ENCODE assay signal across 1 cellular context in the genomic region with DNA sequence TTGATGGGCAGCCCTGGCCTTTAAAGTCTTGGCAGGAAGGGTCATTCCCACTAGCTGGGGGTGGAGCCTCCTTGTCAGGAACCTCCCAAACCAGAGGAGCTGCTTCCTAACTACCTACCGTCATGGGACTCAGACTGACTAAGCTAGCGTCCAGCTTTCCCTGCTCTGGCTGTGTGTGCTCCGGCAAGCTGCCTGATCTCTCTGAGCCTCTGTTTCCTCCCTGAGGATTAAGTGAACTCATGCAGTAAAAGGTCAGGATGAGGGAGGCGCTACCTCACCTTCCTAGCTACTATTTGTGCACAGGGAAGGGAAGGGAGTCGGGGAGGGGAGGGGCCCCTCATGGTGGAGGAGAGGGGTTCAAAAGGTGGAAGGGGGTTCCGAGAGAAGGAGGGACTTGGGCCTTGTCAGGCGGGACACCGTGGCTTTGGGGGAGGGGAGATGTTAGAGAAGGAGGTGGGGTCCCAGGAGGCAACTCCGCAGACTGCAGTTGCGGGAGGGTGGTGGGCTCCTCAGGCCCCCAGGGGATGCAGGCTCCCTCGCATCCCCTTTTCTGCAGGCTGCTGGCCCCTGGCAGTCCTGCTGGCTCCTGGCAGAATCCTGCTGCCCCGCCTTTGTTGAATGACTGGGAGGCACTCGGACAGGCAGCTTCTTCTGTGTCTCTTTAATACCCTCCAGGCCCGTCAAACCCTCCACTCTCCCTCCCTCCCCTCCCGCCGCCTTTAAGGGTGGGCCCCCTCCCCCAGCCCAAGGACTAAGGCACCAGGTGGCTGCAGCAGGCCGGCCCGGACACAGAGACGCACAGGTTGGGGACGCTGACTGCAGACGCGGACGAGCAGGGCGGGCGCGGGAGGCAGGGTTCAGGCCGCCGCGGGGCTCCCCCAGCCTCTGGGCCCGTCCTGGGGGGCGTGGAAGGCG.
TF ChIP-seq lines count a peak whose summit lies in the region.

No MANE protein-coding gene starts in this region.

TF ChIP-seq in HepG2, 621 proteins besides CTCF, POLR2A, EP300 and RAD21 (continued from another document and continues in another):
- TF ChIP-seq, protein P1, sequence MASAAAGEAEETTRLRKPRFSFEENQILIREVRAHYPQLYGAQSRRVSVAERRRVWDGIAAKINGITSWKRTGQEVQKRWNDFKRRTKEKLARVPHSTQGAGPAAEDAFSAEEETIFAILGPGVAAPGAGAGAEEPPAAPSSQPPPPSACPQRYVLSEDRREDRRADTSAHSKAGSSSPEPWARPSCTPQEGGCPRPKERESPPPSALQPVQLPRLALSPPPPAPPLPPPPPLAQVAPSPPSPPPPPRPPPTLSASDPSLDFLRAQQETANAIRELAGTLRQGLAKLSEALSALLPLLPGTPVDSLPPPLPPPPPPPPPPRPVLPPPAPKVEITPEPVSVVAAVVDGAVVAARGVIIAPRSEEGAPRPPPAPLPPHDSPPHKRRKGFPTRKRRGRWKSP (CRISPR knock-in tag; IDR thresholded peaks at IDR 0.05): no peak
- no peak for TF ChIP-seq TAF15 (IDR thresholded peaks at IDR 0.05; ENCODE audit: low read depth, low read length, poor library complexity, severe bottlenecking)
- peak; percentile 47; the same call in 1 of the 2 replicates for TF ChIP-seq ZNF605 (CRISPR knock-in tag; IDR thresholded peaks at IDR 0.05)
- no peak for TF ChIP-seq FOSL2 (CRISPR knock-in tag; IDR thresholded peaks at IDR 0.05)
- no peak for TF ChIP-seq KDM6A (CRISPR knock-in tag; IDR thresholded peaks at IDR 0.05; ENCODE audit: low read depth)
- TF ChIP-seq, protein P2, sequence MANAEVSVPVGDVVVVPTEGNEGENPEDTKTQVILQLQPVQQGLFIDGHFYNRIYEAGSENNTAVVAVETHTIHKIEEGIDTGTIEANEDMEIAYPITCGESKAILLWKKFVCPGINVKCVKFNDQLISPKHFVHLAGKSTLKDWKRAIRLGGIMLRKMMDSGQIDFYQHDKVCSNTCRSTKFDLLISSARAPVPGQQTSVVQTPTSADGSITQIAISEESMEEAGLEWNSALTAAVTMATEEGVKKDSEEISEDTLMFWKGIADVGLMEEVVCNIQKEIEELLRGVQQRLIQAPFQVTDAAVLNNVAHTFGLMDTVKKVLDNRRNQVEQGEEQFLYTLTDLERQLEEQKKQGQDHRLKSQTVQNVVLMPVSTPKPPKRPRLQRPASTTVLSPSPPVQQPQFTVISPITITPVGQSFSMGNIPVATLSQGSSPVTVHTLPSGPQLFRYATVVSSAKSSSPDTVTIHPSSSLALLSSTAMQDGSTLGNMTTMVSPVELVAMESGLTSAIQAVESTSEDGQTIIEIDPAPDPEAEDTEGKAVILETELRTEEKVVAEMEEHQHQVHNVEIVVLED (CRISPR knock-in tag; IDR thresholded peaks at IDR 0.05; ENCODE audit: borderline replicate concordance): no peak
- TF ChIP-seq ZNF343 (CRISPR knock-in tag; IDR thresholded peaks at IDR 0.05): 0 out of 2 replicates have a peak, but pooled peaks have one; percentile 19
- no peak for TF ChIP-seq RFX1 (IDR thresholded peaks at IDR 0.05)
- TF ChIP-seq ZNF569 (CRISPR knock-in tag; IDR thresholded peaks at IDR 0.05; ENCODE audit: borderline replicate concordance): no peak
- no peak for TF ChIP-seq ZC3H4 (CRISPR knock-in tag; IDR thresholded peaks at IDR 0.05; ENCODE audit: borderline replicate concordance)
- TF ChIP-seq ZSCAN20 (CRISPR knock-in tag; IDR thresholded peaks at IDR 0.05; ENCODE audit: borderline replicate concordance): no peak
- TF ChIP-seq, protein P3, sequence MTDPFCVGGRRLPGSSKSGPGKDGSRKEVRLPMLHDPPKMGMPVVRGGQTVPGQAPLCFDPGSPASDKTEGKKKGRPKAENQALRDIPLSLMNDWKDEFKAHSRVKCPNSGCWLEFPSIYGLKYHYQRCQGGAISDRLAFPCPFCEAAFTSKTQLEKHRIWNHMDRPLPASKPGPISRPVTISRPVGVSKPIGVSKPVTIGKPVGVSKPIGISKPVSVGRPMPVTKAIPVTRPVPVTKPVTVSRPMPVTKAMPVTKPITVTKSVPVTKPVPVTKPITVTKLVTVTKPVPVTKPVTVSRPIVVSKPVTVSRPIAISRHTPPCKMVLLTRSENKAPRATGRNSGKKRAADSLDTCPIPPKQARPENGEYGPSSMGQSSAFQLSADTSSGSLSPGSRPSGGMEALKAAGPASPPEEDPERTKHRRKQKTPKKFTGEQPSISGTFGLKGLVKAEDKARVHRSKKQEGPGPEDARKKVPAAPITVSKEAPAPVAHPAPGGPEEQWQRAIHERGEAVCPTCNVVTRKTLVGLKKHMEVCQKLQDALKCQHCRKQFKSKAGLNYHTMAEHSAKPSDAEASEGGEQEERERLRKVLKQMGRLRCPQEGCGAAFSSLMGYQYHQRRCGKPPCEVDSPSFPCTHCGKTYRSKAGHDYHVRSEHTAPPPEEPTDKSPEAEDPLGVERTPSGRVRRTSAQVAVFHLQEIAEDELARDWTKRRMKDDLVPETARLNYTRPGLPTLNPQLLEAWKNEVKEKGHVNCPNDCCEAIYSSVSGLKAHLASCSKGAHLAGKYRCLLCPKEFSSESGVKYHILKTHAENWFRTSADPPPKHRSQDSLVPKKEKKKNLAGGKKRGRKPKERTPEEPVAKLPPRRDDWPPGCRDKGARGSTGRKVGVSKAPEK (CRISPR knock-in tag; IDR thresholded peaks at IDR 0.05; ENCODE audit: borderline replicate concordance): no peak
- TF ChIP-seq, protein P4, sequence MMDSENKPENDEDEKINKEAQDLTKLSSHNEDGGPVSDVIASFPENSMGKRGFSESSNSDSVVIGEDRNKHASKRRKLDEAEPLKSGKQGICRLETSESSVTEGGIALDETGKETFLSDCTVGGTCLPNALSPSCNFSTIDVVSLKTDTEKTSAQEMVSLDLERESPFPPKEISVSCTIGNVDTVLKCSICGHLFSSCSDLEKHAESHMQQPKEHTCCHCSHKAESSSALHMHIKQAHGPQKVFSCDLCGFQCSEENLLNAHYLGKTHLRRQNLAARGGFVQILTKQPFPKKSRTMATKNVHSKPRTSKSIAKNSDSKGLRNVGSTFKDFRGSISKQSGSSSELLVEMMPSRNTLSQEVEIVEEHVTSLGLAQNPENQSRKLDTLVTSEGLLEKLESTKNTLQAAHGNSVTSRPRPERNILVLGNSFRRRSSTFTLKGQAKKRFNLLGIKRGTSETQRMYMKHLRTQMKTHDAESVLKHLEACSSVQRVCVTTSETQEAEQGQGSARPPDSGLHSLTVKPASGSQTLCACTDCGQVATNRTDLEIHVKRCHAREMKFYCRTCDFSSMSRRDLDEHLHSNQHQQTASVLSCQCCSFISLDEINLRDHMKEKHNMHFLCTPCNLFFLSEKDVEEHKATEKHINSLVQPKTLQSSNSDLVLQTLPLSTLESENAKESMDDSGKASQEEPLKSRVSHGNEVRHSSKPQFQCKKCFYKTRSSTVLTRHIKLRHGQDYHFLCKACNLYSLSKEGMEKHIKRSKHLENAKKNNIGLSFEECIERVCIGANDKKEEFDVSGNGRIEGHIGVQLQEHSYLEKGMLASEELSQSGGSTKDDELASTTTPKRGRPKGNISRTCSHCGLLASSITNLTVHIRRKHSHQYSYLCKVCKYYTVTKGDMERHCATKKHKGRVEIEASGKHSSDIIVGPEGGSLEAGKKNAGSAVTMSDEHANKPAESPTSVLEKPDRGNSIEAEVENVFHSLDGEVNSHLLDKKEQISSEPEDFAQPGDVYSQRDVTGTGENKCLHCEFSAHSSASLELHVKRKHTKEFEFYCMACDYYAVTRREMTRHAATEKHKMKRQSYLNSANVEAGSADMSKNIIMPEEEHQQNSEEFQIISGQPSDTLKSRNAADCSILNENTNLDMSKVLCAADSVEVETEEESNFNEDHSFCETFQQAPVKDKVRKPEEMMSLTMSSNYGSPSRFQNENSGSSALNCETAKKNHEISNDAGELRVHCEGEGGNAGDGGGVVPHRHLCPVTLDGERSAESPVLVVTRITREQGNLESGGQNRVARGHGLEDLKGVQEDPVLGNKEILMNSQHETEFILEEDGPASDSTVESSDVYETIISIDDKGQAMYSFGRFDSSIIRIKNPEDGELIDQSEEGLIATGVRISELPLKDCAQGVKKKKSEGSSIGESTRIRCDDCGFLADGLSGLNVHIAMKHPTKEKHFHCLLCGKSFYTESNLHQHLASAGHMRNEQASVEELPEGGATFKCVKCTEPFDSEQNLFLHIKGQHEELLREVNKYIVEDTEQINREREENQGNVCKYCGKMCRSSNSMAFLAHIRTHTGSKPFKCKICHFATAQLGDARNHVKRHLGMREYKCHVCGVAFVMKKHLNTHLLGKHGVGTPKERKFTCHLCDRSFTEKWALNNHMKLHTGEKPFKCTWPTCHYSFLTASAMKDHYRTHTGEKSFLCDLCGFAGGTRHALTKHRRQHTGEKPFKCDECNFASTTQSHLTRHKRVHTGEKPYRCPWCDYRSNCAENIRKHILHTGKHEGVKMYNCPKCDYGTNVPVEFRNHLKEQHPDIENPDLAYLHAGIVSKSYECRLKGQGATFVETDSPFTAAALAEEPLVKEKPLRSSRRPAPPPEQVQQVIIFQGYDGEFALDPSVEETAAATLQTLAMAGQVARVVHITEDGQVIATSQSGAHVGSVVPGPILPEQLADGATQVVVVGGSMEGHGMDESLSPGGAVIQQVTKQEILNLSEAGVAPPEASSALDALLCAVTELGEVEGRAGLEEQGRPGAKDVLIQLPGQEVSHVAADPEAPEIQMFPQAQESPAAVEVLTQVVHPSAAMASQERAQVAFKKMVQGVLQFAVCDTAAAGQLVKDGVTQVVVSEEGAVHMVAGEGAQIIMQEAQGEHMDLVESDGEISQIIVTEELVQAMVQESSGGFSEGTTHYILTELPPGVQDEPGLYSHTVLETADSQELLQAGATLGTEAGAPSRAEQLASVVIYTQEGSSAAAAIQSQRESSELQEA (CRISPR knock-in tag; IDR thresholded peaks at IDR 0.05; ENCODE audit: not compliant biosample characterization): no peak
- no peak for TF ChIP-seq GATAD2A (CRISPR knock-in tag; IDR thresholded peaks at IDR 0.05)
- TF ChIP-seq, protein P5, sequence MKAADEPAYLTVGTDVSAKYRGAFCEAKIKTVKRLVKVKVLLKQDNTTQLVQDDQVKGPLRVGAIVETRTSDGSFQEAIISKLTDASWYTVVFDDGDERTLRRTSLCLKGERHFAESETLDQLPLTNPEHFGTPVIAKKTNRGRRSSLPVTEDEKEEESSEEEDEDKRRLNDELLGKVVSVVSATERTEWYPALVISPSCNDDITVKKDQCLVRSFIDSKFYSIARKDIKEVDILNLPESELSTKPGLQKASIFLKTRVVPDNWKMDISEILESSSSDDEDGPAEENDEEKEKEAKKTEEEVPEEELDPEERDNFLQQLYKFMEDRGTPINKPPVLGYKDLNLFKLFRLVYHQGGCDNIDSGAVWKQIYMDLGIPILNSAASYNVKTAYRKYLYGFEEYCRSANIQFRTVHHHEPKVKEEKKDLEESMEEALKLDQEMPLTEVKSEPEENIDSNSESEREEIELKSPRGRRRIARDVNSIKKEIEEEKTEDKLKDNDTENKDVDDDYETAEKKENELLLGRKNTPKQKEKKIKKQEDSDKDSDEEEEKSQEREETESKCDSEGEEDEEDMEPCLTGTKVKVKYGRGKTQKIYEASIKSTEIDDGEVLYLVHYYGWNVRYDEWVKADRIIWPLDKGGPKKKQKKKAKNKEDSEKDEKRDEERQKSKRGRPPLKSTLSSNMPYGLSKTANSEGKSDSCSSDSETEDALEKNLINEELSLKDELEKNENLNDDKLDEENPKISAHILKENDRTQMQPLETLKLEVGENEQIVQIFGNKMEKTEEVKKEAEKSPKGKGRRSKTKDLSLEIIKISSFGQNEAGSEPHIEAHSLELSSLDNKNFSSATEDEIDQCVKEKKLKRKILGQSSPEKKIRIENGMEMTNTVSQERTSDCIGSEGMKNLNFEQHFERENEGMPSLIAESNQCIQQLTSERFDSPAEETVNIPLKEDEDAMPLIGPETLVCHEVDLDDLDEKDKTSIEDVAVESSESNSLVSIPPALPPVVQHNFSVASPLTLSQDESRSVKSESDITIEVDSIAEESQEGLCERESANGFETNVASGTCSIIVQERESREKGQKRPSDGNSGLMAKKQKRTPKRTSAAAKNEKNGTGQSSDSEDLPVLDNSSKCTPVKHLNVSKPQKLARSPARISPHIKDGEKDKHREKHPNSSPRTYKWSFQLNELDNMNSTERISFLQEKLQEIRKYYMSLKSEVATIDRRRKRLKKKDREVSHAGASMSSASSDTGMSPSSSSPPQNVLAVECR (CRISPR knock-in tag; IDR thresholded peaks at IDR 0.05; ENCODE audit: borderline replicate concordance): no peak
- TF ChIP-seq, protein P6, sequence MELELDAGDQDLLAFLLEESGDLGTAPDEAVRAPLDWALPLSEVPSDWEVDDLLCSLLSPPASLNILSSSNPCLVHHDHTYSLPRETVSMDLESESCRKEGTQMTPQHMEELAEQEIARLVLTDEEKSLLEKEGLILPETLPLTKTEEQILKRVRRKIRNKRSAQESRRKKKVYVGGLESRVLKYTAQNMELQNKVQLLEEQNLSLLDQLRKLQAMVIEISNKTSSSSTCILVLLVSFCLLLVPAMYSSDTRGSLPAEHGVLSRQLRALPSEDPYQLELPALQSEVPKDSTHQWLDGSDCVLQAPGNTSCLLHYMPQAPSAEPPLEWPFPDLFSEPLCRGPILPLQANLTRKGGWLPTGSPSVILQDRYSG (CRISPR knock-in tag; IDR thresholded peaks at IDR 0.05): no peak
- TF ChIP-seq, protein P7, sequence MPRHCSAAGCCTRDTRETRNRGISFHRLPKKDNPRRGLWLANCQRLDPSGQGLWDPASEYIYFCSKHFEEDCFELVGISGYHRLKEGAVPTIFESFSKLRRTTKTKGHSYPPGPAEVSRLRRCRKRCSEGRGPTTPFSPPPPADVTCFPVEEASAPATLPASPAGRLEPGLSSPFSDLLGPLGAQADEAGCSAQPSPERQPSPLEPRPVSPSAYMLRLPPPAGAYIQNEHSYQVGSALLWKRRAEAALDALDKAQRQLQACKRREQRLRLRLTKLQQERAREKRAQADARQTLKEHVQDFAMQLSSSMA (CRISPR knock-in tag; IDR thresholded peaks at IDR 0.05): no peak
- TF ChIP-seq ZNF143 (CRISPR knock-in tag; IDR thresholded peaks at IDR 0.05): 0 out of 2 replicates have a peak, but pooled peaks have one; percentile 8
- TF ChIP-seq, protein P8, sequence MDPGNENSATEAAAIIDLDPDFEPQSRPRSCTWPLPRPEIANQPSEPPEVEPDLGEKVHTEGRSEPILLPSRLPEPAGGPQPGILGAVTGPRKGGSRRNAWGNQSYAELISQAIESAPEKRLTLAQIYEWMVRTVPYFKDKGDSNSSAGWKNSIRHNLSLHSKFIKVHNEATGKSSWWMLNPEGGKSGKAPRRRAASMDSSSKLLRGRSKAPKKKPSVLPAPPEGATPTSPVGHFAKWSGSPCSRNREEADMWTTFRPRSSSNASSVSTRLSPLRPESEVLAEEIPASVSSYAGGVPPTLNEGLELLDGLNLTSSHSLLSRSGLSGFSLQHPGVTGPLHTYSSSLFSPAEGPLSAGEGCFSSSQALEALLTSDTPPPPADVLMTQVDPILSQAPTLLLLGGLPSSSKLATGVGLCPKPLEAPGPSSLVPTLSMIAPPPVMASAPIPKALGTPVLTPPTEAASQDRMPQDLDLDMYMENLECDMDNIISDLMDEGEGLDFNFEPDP (CRISPR knock-in tag; conservative IDR thresholded peaks at IDR 0.05): no peak
- TF ChIP-seq, protein P9, sequence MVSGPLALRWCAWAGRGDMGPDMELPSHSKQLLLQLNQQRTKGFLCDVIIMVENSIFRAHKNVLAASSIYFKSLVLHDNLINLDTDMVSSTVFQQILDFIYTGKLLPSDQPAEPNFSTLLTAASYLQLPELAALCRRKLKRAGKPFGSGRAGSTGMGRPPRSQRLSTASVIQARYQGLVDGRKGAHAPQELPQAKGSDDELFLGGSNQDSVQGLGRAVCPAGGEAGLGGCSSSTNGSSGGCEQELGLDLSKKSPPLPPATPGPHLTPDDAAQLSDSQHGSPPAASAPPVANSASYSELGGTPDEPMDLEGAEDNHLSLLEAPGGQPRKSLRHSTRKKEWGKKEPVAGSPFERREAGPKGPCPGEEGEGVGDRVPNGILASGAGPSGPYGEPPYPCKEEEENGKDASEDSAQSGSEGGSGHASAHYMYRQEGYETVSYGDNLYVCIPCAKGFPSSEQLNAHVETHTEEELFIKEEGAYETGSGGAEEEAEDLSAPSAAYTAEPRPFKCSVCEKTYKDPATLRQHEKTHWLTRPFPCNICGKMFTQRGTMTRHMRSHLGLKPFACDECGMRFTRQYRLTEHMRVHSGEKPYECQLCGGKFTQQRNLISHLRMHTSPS (CRISPR knock-in tag; IDR thresholded peaks at IDR 0.05; ENCODE audit: low read depth): no peak
- no peak for TF ChIP-seq SP1 (IDR thresholded peaks at IDR 0.05)
- no peak for TF ChIP-seq SP1 (CRISPR knock-in tag; IDR thresholded peaks at IDR 0.05)
- TF ChIP-seq ZNF232 (CRISPR knock-in tag; IDR thresholded peaks at IDR 0.05; ENCODE audit: borderline replicate concordance): no peak
- no peak for TF ChIP-seq HOXA9 (CRISPR knock-in tag; IDR thresholded peaks at IDR 0.05; ENCODE audit: borderline replicate concordance)
